ENCODE assay signal across 29 cellular contexts in the genomic region with DNA sequence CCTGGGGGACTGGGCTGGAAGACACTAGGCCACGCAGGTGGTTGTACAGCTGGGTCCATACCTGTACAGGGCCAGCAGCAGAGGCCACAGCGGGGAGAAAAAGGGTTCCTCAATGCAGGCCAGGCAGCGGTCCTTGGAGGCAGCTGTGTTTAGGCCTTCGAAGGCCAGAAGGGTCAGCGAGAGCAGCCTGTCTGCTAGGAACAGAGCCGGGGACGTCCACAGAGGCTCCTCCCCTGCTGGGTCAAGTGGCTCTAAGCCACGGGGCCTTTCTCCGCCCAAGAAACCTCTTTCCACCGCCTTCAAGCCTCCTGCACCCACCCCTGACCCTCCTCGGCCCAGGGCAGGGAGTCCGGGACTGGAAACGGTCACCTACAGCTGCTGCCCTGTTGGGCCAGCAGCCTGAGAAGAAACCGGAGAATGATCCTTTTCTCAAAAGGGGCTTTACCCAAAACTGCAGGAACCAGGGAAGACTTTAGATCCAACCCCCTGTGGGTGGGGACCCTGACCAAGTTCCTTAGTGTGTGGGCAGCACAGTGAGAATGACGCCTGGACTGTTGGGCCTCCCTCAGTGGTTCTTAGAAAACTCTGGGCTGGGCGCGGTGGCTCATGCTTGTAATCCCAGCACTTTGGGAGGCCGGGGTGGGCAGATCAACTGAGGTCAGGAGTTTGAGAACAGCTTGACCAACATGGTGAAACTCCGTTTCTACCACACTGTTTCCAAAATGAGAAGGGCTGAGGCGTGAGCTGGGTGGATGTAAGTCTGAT. TPM values are rescaled to one million over a fixed set of nuclear protein-coding genes. Genes with fewer than 3 reads are reported as not detected.
A peak's percentile ranks its signal among the peaks of the same experiment; 100 is the strongest.
DNase-seq lines count a peak whose midpoint lies in the region; ATAC-seq, FAIRE-seq and TF ChIP-seq lines count a peak whose summit lies in the region.
"Had no signal": no experiment of that assay in that cellular context is flagged by ENCODE, and none has a peak within 500 bp of the region (broad histone marks: within the 10 kb centered on the region; RNA-seq: fewer than 3 reads in every experiment).

No MANE protein-coding gene starts in this region.

- H3K4me2 ChIP-seq in H1 (ENCODE audit: insufficient read depth in 1 of 2, low read depth in 2 of 2, low read length in 2 of 2) = 0 out of 4 replicates have a peak overlapping the region, but pooled peaks of 1 of the 2 experiments have one; percentile 6
- H3K4me2 ChIP-seq: BLaER1 had no signal

- H3K36me3 ChIP-seq in HUES64 (ENCODE audit: insufficient read depth, low read length) (peaks cover 5% of the 10 kb centered on the region), H1 (ENCODE audit: control insufficient read depth in 2 of 4, insufficient read depth in 4 of 4, low read length in 3 of 4) (peaks cover 0 to 6% (median 3%) of the 10 kb centered on the region in 4 experiments; a peak in 2 of 8 replicates)
- H3K36me3 ChIP-seq: brain microvascular endothelial cell, pancreas, right atrium auricular region, thoracic aorta had no signal

- H3K9ac ChIP-seq in HUES64 (ENCODE audit: low read depth, low read length) (no peak overlapping the region), H1 (replicated peaks in 1 of 4; ENCODE audit: extremely low read depth in 1 of 4, low read depth in 3 of 4, low read length in 3 of 4) (no peak overlapping the region)
- H3K9ac ChIP-seq: BLaER1 had no signal

- intact Hi-C loops in sciatic nerve (cut with DNase I) = no loop called here

- H3K14ac ChIP-seq in H1 (ENCODE audit: insufficient read length) = no peak overlapping the region

- no peak overlapping the region for H3K4me3 Mint-ChIP-seq in activated CD8-positive, alpha-beta memory T cell treated with anti-CD3 and anti-CD28 coated beads, Interleukin-2, amount 10 ng/mL, durations not matched to agents 7 days and 5 days

- H2BK15ac ChIP-seq in H1 (ENCODE audit: low read length) = peak overlapping the region; percentile 46; the same call in 1 of the 2 replicates

- no peak overlapping the region for H2BK20ac ChIP-seq in H1 (ENCODE audit: low read length)

- no peak for TF ChIP-seq CTCF in H1 (IDR thresholded peaks at IDR 0.05; ENCODE audit: control extremely low read depth in 1 of 3, insufficient read depth in 1 of 3, low read depth in 1 of 3, low read length in 3 of 3)

- H3K4ac ChIP-seq in H1 (replicated peaks; ENCODE audit: insufficient read length, low read depth, low read length) = no peak overlapping the region

- H3K27me3 Mint-ChIP-seq in activated CD8-positive, alpha-beta memory T cell treated with anti-CD3 and anti-CD28 coated beads, Interleukin-2, amount 10 ng/mL, durations not matched to agents 7 days and 5 days = no peaks in the 10 kb centered on the region
- H3K27me3 Mint-ChIP-seq: IgD-negative memory B cell, memory B cell had no signal

- H3K27ac Mint-ChIP-seq in activated CD8-positive, alpha-beta memory T cell treated with anti-CD3 and anti-CD28 coated beads, Interleukin-2, amount 10 ng/mL, durations not matched to agents 7 days and 5 days = no peak overlapping the region
- H3K27ac Mint-ChIP-seq: memory B cell had no signal

- peaks cover 16% of the 10 kb centered on the region for H3K4me1 Mint-ChIP-seq in activated CD8-positive, alpha-beta memory T cell treated with anti-CD3 and anti-CD28 coated beads, Interleukin-2, amount 10 ng/mL, durations not matched to agents 7 days and 5 days

- TF ChIP-seq EP300 in H1 (IDR thresholded peaks at IDR 0.05; ENCODE audit: borderline replicate concordance in 1 of 2, low read depth in 2 of 2, low read length in 2 of 2) = no peak

- H3K79me1 ChIP-seq in H1 (ENCODE audit: low read depth, low read length) = 0 out of 2 replicates have a peak, but pooled peaks cover 2% of the 10 kb centered on the region

- H2BK120ac ChIP-seq in H1 (replicated peaks; ENCODE audit: low read depth, low read length) = no peak overlapping the region

- no peak for TF ChIP-seq POLR2A in H1 (IDR thresholded peaks at IDR 0.05; ENCODE audit: control extremely low read depth in 1 of 2, low read depth in 2 of 2, low read length in 2 of 2)

- H4K8ac ChIP-seq in H1 (ENCODE audit: extremely low read depth, insufficient read depth, low read length) = no peak overlapping the region

- H3K79me2 ChIP-seq in H1 (ENCODE audit: control insufficient read depth in 1 of 2, insufficient read depth in 2 of 2, low read length in 2 of 2) = no peaks in the 10 kb centered on the region

- CTCF ChIA-PET in activated CD8-positive, alpha-beta memory T cell treated with anti-CD3 and anti-CD28 coated beads, Interleukin-2, amount 10 ng/mL, durations not matched to agents 7 days and 5 days (lab: Charles Lee) = interaction anchor here (0.9 to 9.1 kb wide), 7 partner anchors 10 to 200 kb away, joined by 3 to 100 read pairs (median 5); partner anchors contain the start of gene SPATA2L
- CTCF ChIA-PET in H1 (lab: Charles Lee; ENCODE audit: partially characterized antibody) = interaction anchor here (1.0 to 7.2 kb wide), 8 partner anchors 10 to 151 kb away, joined by 3 to 69 read pairs (median 6); partner anchors contain the start of gene SPATA2L

- H2BK5ac ChIP-seq in H1 (ENCODE audit: low read depth, low read length) = peak overlapping the region; percentile 71; the same call in 1 of the 2 replicates

- no peaks in the 10 kb centered on the region for H3K27me3 ChIP-seq in HUES64 (ENCODE audit: insufficient read depth, low read length)
- peaks cover 0 to 3% (median under 1%) of the 10 kb centered on the region in 4 experiments; a peak in 4 of 7 replicates for H3K27me3 ChIP-seq in H1 (replicated peaks in 1 of 4; ENCODE audit: control insufficient read depth in 3 of 4, extremely low read depth in 1 of 4, insufficient read depth in 3 of 4, low read length in 3 of 4)
- H3K27me3 ChIP-seq: BLaER1, brain microvascular endothelial cell, pancreas, right atrium auricular region had no signal

- peaks cover 8% of the 10 kb centered on the region for H3K36me3 Mint-ChIP-seq in activated CD8-positive, alpha-beta memory T cell treated with anti-CD3 and anti-CD28 coated beads, Interleukin-2, amount 10 ng/mL, durations not matched to agents 7 days and 5 days
- H3K36me3 Mint-ChIP-seq: IgD-negative memory B cell had no signal

- TF ChIP-seq RAD21 in H1 (IDR thresholded peaks at IDR 0.05 in 1 of 2, conservative IDR thresholded peaks at IDR 0.05 in 1 of 2; ENCODE audit: low read depth in 2 of 2, low read length in 2 of 2) = no peak

- peak; percentile 50 for DNase-seq in activated CD8-positive, alpha-beta memory T cell treated with anti-CD3 and anti-CD28 coated beads, Interleukin-2, amount 50 U/mL, for 48 hours
- DNase-seq in activated CD8-positive, alpha-beta memory T cell treated with anti-CD3 and anti-CD28 coated beads, Interleukin-2, amount 10 ng/mL, durations not matched to agents 7 days and 5 days = no peak
- DNase-seq in H1 (ENCODE audit: low read depth in 1 of 2, low spot score in 2 of 2) = no peak
- no peak for DNase-seq in sciatic nerve (ENCODE audit: low spot score)
- DNase-seq in SW480 (ENCODE audit: low spot score) = no peak
- DNase-seq: activated CD4-positive, CD25-positive, alpha-beta regulatory T cell treated with anti-CD3 and anti-CD28 coated beads, Interleukin-2, amount 50 U/mL, for 72 hours; brain microvascular endothelial cell; Calu3; esophagus squamous epithelium; left colon; NCI-H1105 treated with DMSO at 0.1 percent for 48 hours; NCI-H2029 treated with DMSO at 0.1 percent for 48 hours; NCI-H345; NCI-H774; pancreas; stimulated activated CD4-positive, alpha-beta T cell treated with anti-CD3 and anti-CD28 coated beads, Interleukin-12 subunit alpha, Interleukin-12 subunit beta, amount 100 ng/mL, for 4 hours; stimulated activated CD4-positive, alpha-beta T cell treated with anti-CD3 and anti-CD28 coated beads, Interleukin-4, amount 100 ng/mL, for 24 hours; stimulated activated naive CD4-positive, alpha-beta T cell treated with Interleukin-2 at 50 U/mL for 16 hours had no signal

- H4K91ac ChIP-seq in H1 (replicated peaks; ENCODE audit: insufficient read length, low read length) = peak overlapping the region; percentile 15

- H3K4me1 ChIP-seq in HUES64 (ENCODE audit: insufficient read depth, low read length) (peaks cover 7% of the 10 kb centered on the region; the same call in 1 of the 2 replicates), H1 (replicated peaks in 1 of 4; ENCODE audit: control insufficient read depth in 3 of 4, insufficient read depth in 4 of 4, low read length in 3 of 4) (peaks cover 0 to 18% (median 13%) of the 10 kb centered on the region in 4 experiments; a peak in 6 of 7 replicates)

- H2BK12ac ChIP-seq in H1 (ENCODE audit: low read depth, low read length) = peak overlapping the region; percentile 94; the same call in 1 of the 2 replicates

- H3K23me2 ChIP-seq in H1 (ENCODE audit: low read depth, low read length) = peaks cover 3% of the 10 kb centered on the region; the same call in 1 of the 2 replicates

- no peak for ATAC-seq in activated CD8-positive, alpha-beta memory T cell treated with anti-CD3 and anti-CD28 coated beads, Interleukin-2, amount 10 ng/mL, durations not matched to agents 7 days and 5 days
- peak; percentile 32 for ATAC-seq in sciatic nerve
- ATAC-seq in HG02938 (IDR thresholded peaks at IDR 0.05; ENCODE audit: unreplicated experiment) = no peak
- ATAC-seq in HG02763 (IDR thresholded peaks at IDR 0.05; ENCODE audit: unreplicated experiment) = no peak
- ATAC-seq: left colon, pancreas had no signal

- no peak overlapping the region for H4K5ac ChIP-seq in H1 (ENCODE audit: insufficient read length, low read depth, low read length)

- H2AK5ac ChIP-seq in H1 (ENCODE audit: low read depth, low read length) = no peak overlapping the region

- FAIRE-seq in H1 (lab: Jason Lieb, UNC) = no peak
- FAIRE-seq: frontal cortex, GM12891, pancreas had no signal

- peak overlapping the region; percentile 27; the same call in 1 of the 2 replicates for H3K18ac ChIP-seq in H1 (ENCODE audit: extremely low read depth, low read length)

- no peaks in the 10 kb centered on the region for H3K9me3 Mint-ChIP-seq in activated CD8-positive, alpha-beta memory T cell treated with anti-CD3 and anti-CD28 coated beads, Interleukin-2, amount 10 ng/mL, durations not matched to agents 7 days and 5 days (ENCODE audit: low read depth)
- H3K9me3 Mint-ChIP-seq: IgD-negative memory B cell, memory B cell had no signal

- WGBS in HUES64 = 88% methylated on average over 20 of the region's 20 CpGs
- WGBS in H1 (ENCODE audit: extremely low coverage in 1 of 2, insufficient coverage in 1 of 2, insufficient read length in 1 of 2, insufficient replicate concordance in 2 of 2, low coverage in 1 of 2, low lambda C conversion rate in 2 of 2, missing lambda C conversion rate in 1 of 2), 2 experiments = 94% methylated on average over 20 of the region's 20 CpGs; no CpG with 5 or more reads in 1 of the 2 experiments

- 0 out of 2 replicates have a peak overlapping the region, but pooled peaks have one; percentile 68 for H3K27ac ChIP-seq in HUES64 (ENCODE audit: low read depth, low read length)
- no peak overlapping the region for H3K27ac ChIP-seq in H1 (ENCODE audit: low read depth, low read length)
- H3K27ac ChIP-seq: BLaER1, brain microvascular endothelial cell, esophagus squamous epithelium, pancreas, right atrium auricular region, thoracic aorta had no signal

- peaks cover 2 to 6% of the 10 kb centered on the region in 2 experiments for H4K20me1 ChIP-seq in H1 (replicated peaks in 1 of 2; ENCODE audit: control insufficient read depth in 1 of 2, insufficient read depth in 2 of 2, low read length in 2 of 2)

- H3K9me3 ChIP-seq in HUES64 (ENCODE audit: insufficient read depth, low read depth, low read length) (no peaks in the 10 kb centered on the region), H1 (ENCODE audit: insufficient read depth in 2 of 2, low read depth in 1 of 2, low read length in 1 of 2) (no peaks in the 10 kb centered on the region)
- H3K9me3 ChIP-seq: BLaER1, esophagus squamous epithelium, HAP-1, pancreas, right atrium auricular region, thoracic aorta had no signal

- POLR2A ChIA-PET in H1 (lab: Charles Lee; ENCODE audit: partially characterized antibody) = interaction anchor here (0.5 to 16.7 kb wide), 8 partner anchors 7 to 112 kb away, joined by 3 to 193 read pairs (median 6); partner anchors contain the start of genes CDK10 and VPS9D1

- H3K4me3 ChIP-seq in HUES64 (ENCODE audit: low read length) (no peak overlapping the region), H1 (ENCODE audit: extremely low read depth in 1 of 4, insufficient read depth in 2 of 4, low read depth in 3 of 4, low read length in 4 of 4) (0 out of 8 replicates have a peak overlapping the region, but pooled peaks of 1 of the 4 experiments have one; percentile 9)
- H3K4me3 ChIP-seq: BLaER1, esophagus squamous epithelium, HAP-1, pancreas, right atrium auricular region, thoracic aorta had no signal

- H2AFZ ChIP-seq in H1 (ENCODE audit: low read length) = no peak overlapping the region

- H3K23ac ChIP-seq in H1 (ENCODE audit: insufficient read length) = no peak overlapping the region

- no peak overlapping the region for H3K56ac ChIP-seq in H1 (replicated peaks; ENCODE audit: insufficient read length, low read depth, low read length)

RNA-seq across cellular contexts. Expression of gene SPATA2L, which starts 8.4 kb away (rescaled TPM):
- 1 to 10 TPM; 5.8 to 7.4 TPM for total RNA-seq in activated CD8-positive, alpha-beta memory T cell treated with anti-CD3 and anti-CD28 coated beads, Interleukin-2, amount 10 ng/mL, durations not matched to agents 7 days and 5 days
- 5.8 TPM for polyA plus RNA-seq in HUES64 (2013, experiment 1 of 2)
- polyA plus RNA-seq in HUES64 (2013, experiment 2 of 2) = 5.8 TPM
- 12.5 and 12.7 TPM in 2 replicates for total RNA-seq in H1 (2021; fragmentation: NEBNext Ultra II Directional; extraction: Animal tissue kit (Norgen Biotek cat#: 25700))
- polyA plus RNA-seq in H1 (2011; rRNA removed) = 9.3 and 17.7 TPM in 2 replicates
- polyA plus RNA-seq in H1 (2011; cell fraction: cytosol; rRNA removed) = 13.4 TPM
- 16.3 TPM for polyA plus RNA-seq in H1 (2011; cell fraction: nucleus; rRNA removed)
- 5.2 to 10.1 TPM (median 9.8 TPM) in 4 replicates for polyA plus RNA-seq in H1 (2012, experiment 1 of 2)
- 10.5 TPM for polyA plus RNA-seq in H1 (2012, experiment 2 of 2)
- 5.4 TPM for polyA plus RNA-seq in H1 (2013, experiment 1 of 2)
- polyA plus RNA-seq in H1 (2013, experiment 2 of 2) = 4.9 TPM
- 3.4 and 3.5 TPM in 2 replicates for polyA minus RNA-seq in H1 (2011; rRNA and poly(A)+ RNA removed)
- polyA minus RNA-seq in H1 (2011; cell fraction: cytosol; rRNA and poly(A)+ RNA removed) = 9.9 TPM
- 16.0 TPM for polyA minus RNA-seq in H1 (2011; cell fraction: nucleus; rRNA and poly(A)+ RNA removed)
- 10.6 TPM for total RNA-seq in sciatic nerve

RNA-seq across cellular contexts. Expression of gene VPS9D1, which starts 10.8 kb away (rescaled TPM):
- total RNA-seq in activated CD8-positive, alpha-beta memory T cell treated with anti-CD3 and anti-CD28 coated beads, Interleukin-2, amount 10 ng/mL, durations not matched to agents 7 days and 5 days = 1 to 10 TPM; 3.6 to 4.6 TPM
- polyA plus RNA-seq in HUES64 (2013, experiment 1 of 2) = 3.5 TPM
- 7.5 TPM for polyA plus RNA-seq in HUES64 (2013, experiment 2 of 2)
- 5.4 and 5.8 TPM in 2 replicates for total RNA-seq in H1 (2021; fragmentation: NEBNext Ultra II Directional; extraction: Animal tissue kit (Norgen Biotek cat#: 25700))
- polyA plus RNA-seq in H1 (2011; rRNA removed) = 2.9 and 6.0 TPM in 2 replicates
- 4.7 TPM for polyA plus RNA-seq in H1 (2011; cell fraction: cytosol; rRNA removed)
- polyA plus RNA-seq in H1 (2011; cell fraction: nucleus; rRNA removed) = 26.8 TPM
- 3.1 to 5.6 TPM (median 5.0 TPM) in 4 replicates for polyA plus RNA-seq in H1 (2012, experiment 1 of 2)
- polyA plus RNA-seq in H1 (2012, experiment 2 of 2) = 3.6 TPM
- 2.7 TPM for polyA plus RNA-seq in H1 (2013, experiment 1 of 2)
- 2.2 TPM for polyA plus RNA-seq in H1 (2013, experiment 2 of 2)
- 1.1 and 1.4 TPM in 2 replicates for polyA minus RNA-seq in H1 (2011; rRNA and poly(A)+ RNA removed)
- 1.8 TPM for polyA minus RNA-seq in H1 (2011; cell fraction: cytosol; rRNA and poly(A)+ RNA removed)
- polyA minus RNA-seq in H1 (2011; cell fraction: nucleus; rRNA and poly(A)+ RNA removed) = 4.0 TPM
- total RNA-seq in sciatic nerve = 14.2 TPM

RNA-seq across cellular contexts. Expression of gene ZNF276, which starts 11.4 kb away (rescaled TPM):
- 10 to 100 TPM; 38.0 to 58.1 TPM for total RNA-seq in activated CD8-positive, alpha-beta memory T cell treated with anti-CD3 and anti-CD28 coated beads, Interleukin-2, amount 10 ng/mL, durations not matched to agents 7 days and 5 days
- polyA plus RNA-seq in HUES64 (2013, experiment 1 of 2) = 4.1 TPM
- polyA plus RNA-seq in HUES64 (2013, experiment 2 of 2) = 7.2 TPM
- total RNA-seq in H1 (2021; fragmentation: NEBNext Ultra II Directional; extraction: Animal tissue kit (Norgen Biotek cat#: 25700)) = 9.3 and 9.6 TPM in 2 replicates
- 6.4 and 10.0 TPM in 2 replicates for polyA plus RNA-seq in H1 (2011; rRNA removed)
- polyA plus RNA-seq in H1 (2011; cell fraction: cytosol; rRNA removed) = 8.0 TPM
- 32.3 TPM for polyA plus RNA-seq in H1 (2011; cell fraction: nucleus; rRNA removed)
- polyA plus RNA-seq in H1 (2012, experiment 1 of 2) = 7.8 to 13.8 TPM (median 13.0 TPM) in 4 replicates
- polyA plus RNA-seq in H1 (2012, experiment 2 of 2) = 3.1 TPM
- 3.9 TPM for polyA plus RNA-seq in H1 (2013, experiment 1 of 2)
- 3.3 TPM for polyA plus RNA-seq in H1 (2013, experiment 2 of 2)
- 4.4 and 6.2 TPM in 2 replicates for polyA minus RNA-seq in H1 (2011; rRNA and poly(A)+ RNA removed)
- polyA minus RNA-seq in H1 (2011; cell fraction: cytosol; rRNA and poly(A)+ RNA removed) = 11.2 TPM
- 11.4 TPM for polyA minus RNA-seq in H1 (2011; cell fraction: nucleus; rRNA and poly(A)+ RNA removed)
- 39.8 TPM for total RNA-seq in sciatic nerve

RNA-seq across cellular contexts. Expression of gene CDK10, which starts 23.4 kb away (rescaled TPM):
- total RNA-seq in activated CD8-positive, alpha-beta memory T cell treated with anti-CD3 and anti-CD28 coated beads, Interleukin-2, amount 10 ng/mL, durations not matched to agents 7 days and 5 days = 10 to 100 TPM; 80.5 to 94.2 TPM
- polyA plus RNA-seq in HUES64 (2013, experiment 1 of 2) = 48.4 TPM
- 54.0 TPM for polyA plus RNA-seq in HUES64 (2013, experiment 2 of 2)
- total RNA-seq in H1 (2021; fragmentation: NEBNext Ultra II Directional; extraction: Animal tissue kit (Norgen Biotek cat#: 25700)) = 76.8 and 83.9 TPM in 2 replicates
- polyA plus RNA-seq in H1 (2011; rRNA removed) = 49.5 and 87.5 TPM in 2 replicates
- 91.7 TPM for polyA plus RNA-seq in H1 (2011; cell fraction: cytosol; rRNA removed)
- 406 TPM for polyA plus RNA-seq in H1 (2011; cell fraction: nucleus; rRNA removed)
- 82.0 to 144 TPM (median 116 TPM) in 4 replicates for polyA plus RNA-seq in H1 (2012, experiment 1 of 2)
- 45.2 TPM for polyA plus RNA-seq in H1 (2012, experiment 2 of 2)
- 49.2 TPM for polyA plus RNA-seq in H1 (2013, experiment 1 of 2)
- 43.1 TPM for polyA plus RNA-seq in H1 (2013, experiment 2 of 2)
- 36.6 and 43.1 TPM in 2 replicates for polyA minus RNA-seq in H1 (2011; rRNA and poly(A)+ RNA removed)
- polyA minus RNA-seq in H1 (2011; cell fraction: cytosol; rRNA and poly(A)+ RNA removed) = 64.7 TPM
- polyA minus RNA-seq in H1 (2011; cell fraction: nucleus; rRNA and poly(A)+ RNA removed) = 58.6 TPM
- 58.8 TPM for total RNA-seq in sciatic nerve

RNA-seq across cellular contexts. Expression of gene SPATA33, which starts 52.3 kb away (rescaled TPM):
- total RNA-seq in activated CD8-positive, alpha-beta memory T cell treated with anti-CD3 and anti-CD28 coated beads, Interleukin-2, amount 10 ng/mL, durations not matched to agents 7 days and 5 days = 10 to 100 TPM; 14.5 to 17.4 TPM
- 14.7 TPM for polyA plus RNA-seq in HUES64 (2013, experiment 1 of 2)
- polyA plus RNA-seq in HUES64 (2013, experiment 2 of 2) = 18.6 TPM
- total RNA-seq in H1 (2021; fragmentation: NEBNext Ultra II Directional; extraction: Animal tissue kit (Norgen Biotek cat#: 25700)) = 13.5 and 16.9 TPM in 2 replicates
- polyA plus RNA-seq in H1 (2011; rRNA removed) = 5.4 and 8.4 TPM in 2 replicates
- polyA plus RNA-seq in H1 (2011; cell fraction: cytosol; rRNA removed) = 6.2 TPM
- polyA plus RNA-seq in H1 (2011; cell fraction: nucleus; rRNA removed) = 7.4 TPM
- polyA plus RNA-seq in H1 (2012, experiment 1 of 2) = 6.9 to 11.5 TPM (median 10.4 TPM) in 4 replicates
- 7.0 TPM for polyA plus RNA-seq in H1 (2012, experiment 2 of 2)
- 14.6 TPM for polyA plus RNA-seq in H1 (2013, experiment 1 of 2)
- polyA plus RNA-seq in H1 (2013, experiment 2 of 2) = 15.6 TPM
- polyA minus RNA-seq in H1 (2011; rRNA and poly(A)+ RNA removed) = 6.0 TPM in 2 replicates
- polyA minus RNA-seq in H1 (2011; cell fraction: cytosol; rRNA and poly(A)+ RNA removed) = 11.2 TPM
- polyA minus RNA-seq in H1 (2011; cell fraction: nucleus; rRNA and poly(A)+ RNA removed) = 8.0 TPM
- 6.5 TPM for total RNA-seq in sciatic nerve
